ENCODE assay signal across 1 cellular context in genomic region chr12:18799561-18799960, GRCh38.
TF ChIP-seq lines count a peak whose summit lies in the region.

No MANE protein-coding gene starts in this region.

TF ChIP-seq in SK-N-SH treated with all-trans-retinoic acid at 6 μM for 48 hours, 23 proteins besides CTCF, POLR2A, EP300 and RAD21 (continued from another document):
- TF ChIP-seq CSDC2 (CRISPR knock-in tag; IDR thresholded peaks at IDR 0.05) = no peak
- no peak for TF ChIP-seq ESRRG (CRISPR knock-in tag; IDR thresholded peaks at IDR 0.05)
- no peak for TF ChIP-seq ARNTL (CRISPR knock-in tag; IDR thresholded peaks at IDR 0.05; ENCODE audit: borderline replicate concordance, low read depth)
- no peak for TF ChIP-seq TOX (CRISPR knock-in tag; IDR thresholded peaks at IDR 0.05; ENCODE audit: borderline replicate concordance)
- no peak for TF ChIP-seq POU6F1 (CRISPR knock-in tag; IDR thresholded peaks at IDR 0.05; ENCODE audit: borderline replicate concordance, low read depth)
- TF ChIP-seq ISL1 (CRISPR knock-in tag; IDR thresholded peaks at IDR 0.05) = no peak
- TF ChIP-seq CSRNP3 (CRISPR knock-in tag; IDR thresholded peaks at IDR 0.05) = no peak
- no peak for TF ChIP-seq PPARA (CRISPR knock-in tag; IDR thresholded peaks at IDR 0.05; ENCODE audit: borderline replicate concordance)
